In genomic region chr3:194871143-194871863, GRCh38 we compare ENCODE assay signal across 8 cellular contexts.
DNase-seq lines count a peak whose midpoint lies in the region; ATAC-seq and TF ChIP-seq lines count a peak whose summit lies in the region.

No MANE protein-coding gene starts in this region.

- H3K27me3 ChIP-seq in OCI-LY3 (ENCODE audit: low read depth, low read length): peaks cover 14% of the 10 kb centered on the region

- TF ChIP-seq CTCF in OCI-LY3 (IDR thresholded peaks at IDR 0.05; ENCODE audit: low read depth, low read length): 0 out of 2 replicates have a peak, but pooled peaks have one; percentile 12

- H3K4me1 ChIP-seq in OCI-LY3 (ENCODE audit: low read length): peaks cover 26% of the 10 kb centered on the region

- H2AFZ ChIP-seq in OCI-LY3 (ENCODE audit: low read depth, low read length): peak overlapping the region; percentile 44; the same call in 1 of the 2 replicates

- in situ Hi-C loops in Caki2 (cut with HindIII; ENCODE audit: low pct_unique_long_range_greater_than_20kb, low sequenced_read_pairs): no loop called here

- H3K4me2 ChIP-seq in OCI-LY3 (ENCODE audit: low read length): peak overlapping the region; percentile 68

- DNase-seq in Caki2 (ENCODE audit: low read depth): peak; percentile 61
- DNase-seq in non-pigmented ciliary epithelial cell (ENCODE audit: low read depth): peak; percentile 54
- DNase-seq in stimulated activated naive CD4-positive, alpha-beta T cell treated with Interleukin-2 at 50 U/mL for 16 hours (lab: John Stamatoyannopoulos, UW): no peak

- peak overlapping the region; percentile 38; the same call in 1 of the 2 replicates for H3K9ac ChIP-seq in OCI-LY3 (ENCODE audit: low read length)

- peak; percentile 47 for ATAC-seq in HG02610 (IDR thresholded peaks at IDR 0.05; ENCODE audit: unreplicated experiment)
- peak; percentile 96 for ATAC-seq in esophagus mucosa
- no peak for ATAC-seq in HG03460 (IDR thresholded peaks at IDR 0.05; ENCODE audit: unreplicated experiment)
- no peak for ATAC-seq in GM21528 (IDR thresholded peaks at IDR 0.05; ENCODE audit: low FRiP score, unreplicated experiment)

- H3K9me3 ChIP-seq in OCI-LY3 (ENCODE audit: insufficient read depth, low read length): peaks cover 4% of the 10 kb centered on the region; the same call in 1 of the 2 replicates

- H3K27ac ChIP-seq in OCI-LY3 (ENCODE audit: low read length): peak overlapping the region; percentile 43

- H3K4me3 ChIP-seq in OCI-LY3 (ENCODE audit: low read length): peak overlapping the region; percentile 59

- H4K20me1 ChIP-seq in OCI-LY3 (ENCODE audit: insufficient read depth, low read length): no peaks in the 10 kb centered on the region

- H3K79me2 ChIP-seq in OCI-LY3 (ENCODE audit: low read length): no peaks in the 10 kb centered on the region

- no peaks in the 10 kb centered on the region for H3K36me3 ChIP-seq in OCI-LY3 (replicated peaks; ENCODE audit: low read depth, low read length)

Comparison
In these comparisons a context has a peak if more than half of its experiments do, and no peak if none do; other contexts are left out.
1. ATAC-seq: peak in HG02610 (single experiment) and esophagus mucosa (single experiment); none in HG03460 (single experiment) and GM21528 (single experiment).